8 cellular contexts compared by ENCODE assay signal in genomic region chr7:105675873-105676484, GRCh38.
DNase-seq lines count a peak whose midpoint lies in the region; ATAC-seq, FAIRE-seq and TF ChIP-seq lines count a peak whose summit lies in the region.

No MANE protein-coding gene starts in this region.

- H3K27me3 Mint-ChIP-seq in CD14-positive monocyte (ENCODE audit: low read depth in 3 of 3) = no peaks in the 10 kb centered on the region
- no peaks in the 10 kb centered on the region for H3K27me3 Mint-ChIP-seq in activated T-cell treated with anti-CD3 and anti-CD28 coated beads, Interleukin-2, amount 50 U/mL, for 72 hours (ENCODE audit: low read depth)
- H3K27me3 Mint-ChIP-seq in naive B cell = no peaks in the 10 kb centered on the region

- TF ChIP-seq CTCF in CD14-positive monocyte (IDR thresholded peaks at IDR 0.05) = no peak

- H3K4me3 Mint-ChIP-seq in CD14-positive monocyte (peak overlapping the region in 1 of 2 donors; percentile 57), naive B cell (peak overlapping the region in 7 of 8 donors; percentile 12 to 96 (median 41))
- peak overlapping the region; percentile 79 to 80 for H3K4me3 Mint-ChIP-seq in activated T-cell treated with anti-CD3 and anti-CD28 coated beads, Interleukin-2, amount 50 U/mL, for 72 hours

- DNase-seq in CD14-positive monocyte (ENCODE audit: low spot score) (peak; percentile 77), NCI-H345 treated with DMSO at 0.1 percent for 48 hours (lab: John Stamatoyannopoulos, UW; ENCODE audit: unreplicated experiment) (peak; percentile 43), naive B cell (no peak), HTR-8/SVneo (ENCODE audit: insufficient read length, low spot score) (no peak), NCI-H524 (lab: John Stamatoyannopoulos, UW) (no peak)
- peak; percentile 68 to 77 for DNase-seq in activated T-cell treated with anti-CD3 and anti-CD28 coated beads, Interleukin-2, amount 50 U/mL, for 72 hours

- H3K36me3 Mint-ChIP-seq in CD14-positive monocyte = peaks cover 11 to 21% of the 10 kb centered on the region in 2 donors
- H3K36me3 Mint-ChIP-seq in activated T-cell treated with anti-CD3 and anti-CD28 coated beads, Interleukin-2, amount 50 U/mL, for 72 hours (ENCODE audit: insufficient read depth in 2 of 2) = no peaks in the 10 kb centered on the region
- no peaks in the 10 kb centered on the region for H3K36me3 Mint-ChIP-seq in naive B cell

- H3K9me3 Mint-ChIP-seq in CD14-positive monocyte (no peaks in the 10 kb centered on the region), naive B cell (no peaks in the 10 kb centered on the region)
- no peaks in the 10 kb centered on the region for H3K9me3 Mint-ChIP-seq in activated T-cell treated with anti-CD3 and anti-CD28 coated beads, Interleukin-2, amount 50 U/mL, for 72 hours

- intact Hi-C loops in CD14-positive monocyte (cut with micrococcal nuclease) = loop anchor here in 1 of 2 donors (10.0 kb wide), 1 partner anchor 129 kb away; no protein-coding TSS in a partner anchor

- H3K27ac Mint-ChIP-seq in CD14-positive monocyte = peak overlapping the region; percentile 43 to 98 (median 84)
- H3K27ac Mint-ChIP-seq in activated T-cell treated with anti-CD3 and anti-CD28 coated beads, Interleukin-2, amount 50 U/mL, for 72 hours = peak overlapping the region; percentile 53
- peak overlapping the region in 5 of 6 donors; percentile 50 to 95 (median 90) for H3K27ac Mint-ChIP-seq in naive B cell

- H3K4me1 Mint-ChIP-seq in CD14-positive monocyte (peaks cover 68% of the 10 kb centered on the region), naive B cell (peaks cover 47 to 71% (median 70%) of the 10 kb centered on the region in 3 donors)
- H3K4me1 Mint-ChIP-seq in activated T-cell treated with anti-CD3 and anti-CD28 coated beads, Interleukin-2, amount 50 U/mL, for 72 hours (ENCODE audit: low read depth) = peaks cover 65% of the 10 kb centered on the region

- peak; percentile 64 to 74 for ATAC-seq in activated T-cell treated with anti-CD3 and anti-CD28 coated beads, Interleukin-2, amount 50 U/mL, for 72 hours (replicated peaks in 1 of 2)
- peak; percentile 20 to 31 for ATAC-seq in naive B cell (ENCODE audit: low read depth in 2 of 2)
- no peak for ATAC-seq in HG02938 (IDR thresholded peaks at IDR 0.05; ENCODE audit: unreplicated experiment)
- ATAC-seq in HG03565 (IDR thresholded peaks at IDR 0.05; ENCODE audit: unreplicated experiment) = no peak

- FAIRE-seq in HTR-8/SVneo (lab: Jason Lieb, UNC) = no peak

Comparison
In these comparisons a context has a peak if more than half of its experiments do, and no peak if none do; other contexts are left out.
1. DNase-seq: peak in CD14-positive monocyte (single experiment), NCI-H345 treated with DMSO at 0.1 percent for 48 hours (single experiment) and activated T-cell treated with anti-CD3 and anti-CD28 coated beads, Interleukin-2, amount 50 U/mL, for 72 hours (2 of 2); none in naive B cell (single experiment), HTR-8/SVneo (single experiment) and NCI-H524 (0 of 2).
2. ATAC-seq: peak in activated T-cell treated with anti-CD3 and anti-CD28 coated beads, Interleukin-2, amount 50 U/mL, for 72 hours (2 of 2) and naive B cell (2 of 2); none in HG02938 (single experiment) and HG03565 (single experiment).
3. Peak in every context shown above with its lines, with median percentiles within 50 percentile points of each other: H3K27ac Mint-ChIP-seq.